Comparison of ENCODE assay signal across 1 cellular context in the genomic region with DNA sequence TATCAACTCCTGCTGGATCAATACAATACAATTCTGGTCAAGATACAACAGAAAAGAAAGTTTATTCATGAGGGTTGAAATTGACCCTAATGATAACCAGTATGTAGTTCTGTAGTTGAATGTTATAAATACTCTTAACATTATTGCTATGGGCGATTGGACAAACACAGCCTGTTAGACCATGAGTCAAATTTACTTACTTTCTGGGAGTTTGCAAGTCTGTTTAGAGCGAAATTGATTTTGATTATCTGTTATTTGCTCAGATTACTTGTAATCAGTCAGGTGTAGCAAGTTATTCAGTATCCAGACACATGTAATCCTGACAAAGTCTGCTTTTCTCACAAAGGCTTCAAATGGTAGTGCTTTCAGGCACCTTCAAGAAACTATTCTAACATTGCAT.
TF ChIP-seq lines count a peak whose summit lies in the region.

No MANE protein-coding gene starts in this region.

TF ChIP-seq in HepG2, 621 proteins besides CTCF, POLR2A, EP300 and RAD21 (continued from another document):
- TF ChIP-seq, protein P1, sequence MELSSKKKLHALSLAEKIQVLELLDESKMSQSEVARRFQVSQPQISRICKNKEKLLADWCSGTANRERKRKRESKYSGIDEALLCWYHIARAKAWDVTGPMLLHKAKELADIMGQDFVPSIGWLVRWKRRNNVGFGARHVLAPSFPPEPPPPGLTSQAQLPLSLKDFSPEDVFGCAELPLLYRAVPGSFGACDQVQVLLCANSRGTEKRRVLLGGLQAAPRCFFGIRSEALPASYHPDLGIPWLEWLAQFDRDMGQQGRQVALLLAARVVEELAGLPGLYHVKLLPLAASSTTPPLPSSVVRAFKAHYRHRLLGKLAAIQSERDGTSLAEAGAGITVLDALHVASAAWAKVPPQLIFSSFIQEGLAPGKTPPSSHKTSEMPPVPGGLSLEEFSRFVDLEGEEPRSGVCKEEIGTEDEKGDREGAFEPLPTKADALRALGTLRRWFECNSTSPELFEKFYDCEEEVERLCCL (CRISPR knock-in tag; IDR thresholded peaks at IDR 0.05; ENCODE audit: borderline replicate concordance), result no peak
- TF ChIP-seq, protein P2, sequence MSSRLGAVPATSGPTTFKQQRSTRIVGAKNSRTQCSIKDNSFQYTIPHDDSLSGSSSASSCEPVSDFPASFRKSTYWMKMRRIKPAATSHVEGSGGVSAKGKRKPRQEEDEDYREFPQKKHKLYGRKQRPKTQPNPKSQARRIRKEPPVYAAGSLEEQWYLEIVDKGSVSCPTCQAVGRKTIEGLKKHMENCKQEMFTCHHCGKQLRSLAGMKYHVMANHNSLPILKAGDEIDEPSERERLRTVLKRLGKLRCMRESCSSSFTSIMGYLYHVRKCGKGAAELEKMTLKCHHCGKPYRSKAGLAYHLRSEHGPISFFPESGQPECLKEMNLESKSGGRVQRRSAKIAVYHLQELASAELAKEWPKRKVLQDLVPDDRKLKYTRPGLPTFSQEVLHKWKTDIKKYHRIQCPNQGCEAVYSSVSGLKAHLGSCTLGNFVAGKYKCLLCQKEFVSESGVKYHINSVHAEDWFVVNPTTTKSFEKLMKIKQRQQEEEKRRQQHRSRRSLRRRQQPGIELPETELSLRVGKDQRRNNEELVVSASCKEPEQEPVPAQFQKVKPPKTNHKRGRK (CRISPR knock-in tag; IDR thresholded peaks at IDR 0.05), result no peak
- TF ChIP-seq KLF15 (CRISPR knock-in tag; IDR thresholded peaks at IDR 0.05; ENCODE audit: borderline replicate concordance) (no peak), SIN3B (IDR thresholded peaks at IDR 0.05; ENCODE audit: low read length) (no peak), CHD4 (IDR thresholded peaks at IDR 0.05; ENCODE audit: borderline replicate concordance, low read length) (no peak)
- TF ChIP-seq, protein P3, sequence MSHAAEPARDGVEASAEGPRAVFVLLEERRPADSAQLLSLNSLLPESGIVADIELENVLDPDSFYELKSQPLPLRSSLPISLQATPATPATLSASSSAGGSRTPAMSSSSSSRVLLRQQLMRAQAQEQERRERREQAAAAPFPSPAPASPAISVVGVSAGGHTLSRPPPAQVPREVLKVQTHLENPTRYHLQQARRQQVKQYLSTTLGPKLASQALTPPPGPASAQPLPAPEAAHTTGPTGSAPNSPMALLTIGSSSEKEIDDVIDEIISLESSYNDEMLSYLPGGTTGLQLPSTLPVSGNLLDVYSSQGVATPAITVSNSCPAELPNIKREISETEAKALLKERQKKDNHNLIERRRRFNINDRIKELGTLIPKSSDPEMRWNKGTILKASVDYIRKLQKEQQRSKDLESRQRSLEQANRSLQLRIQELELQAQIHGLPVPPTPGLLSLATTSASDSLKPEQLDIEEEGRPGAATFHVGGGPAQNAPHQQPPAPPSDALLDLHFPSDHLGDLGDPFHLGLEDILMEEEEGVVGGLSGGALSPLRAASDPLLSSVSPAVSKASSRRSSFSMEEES (CRISPR knock-in tag; IDR thresholded peaks at IDR 0.05), result no peak
TF ChIP-seq in HepG2: peak in this region for 0.
